In the genomic region with DNA sequence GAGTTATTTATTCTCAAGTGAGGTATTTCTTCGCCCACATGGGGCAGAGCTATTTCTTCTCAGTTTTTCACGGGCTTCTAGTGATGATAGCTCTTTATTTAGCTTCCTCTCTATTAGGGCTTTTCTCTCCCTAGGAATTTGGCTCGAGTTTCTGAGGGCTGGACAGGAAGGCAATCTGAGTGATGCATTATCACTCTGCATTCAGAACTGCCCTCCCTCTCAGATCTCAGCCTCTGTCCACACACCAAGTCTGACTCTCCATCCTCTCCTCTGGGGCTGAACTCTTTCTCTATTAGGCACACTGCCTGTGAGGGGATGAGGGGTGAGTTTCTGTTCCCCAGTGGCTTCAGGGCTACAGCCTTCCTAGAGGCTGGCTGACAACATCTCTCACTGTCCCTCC, we compare ENCODE assay signal across 14 cellular contexts. TPM values are rescaled to one million over a fixed set of nuclear protein-coding genes. Genes with fewer than 3 reads are reported as not detected.
DNase-seq lines count a peak whose midpoint lies in the region; ATAC-seq, FAIRE-seq and TF ChIP-seq lines count a peak whose summit lies in the region.
"Had no signal": no experiment of that assay in that cellular context is flagged by ENCODE, and none has a peak within 500 bp of the region (broad histone marks: within the 10 kb centered on the region; RNA-seq: fewer than 3 reads in every experiment).

No MANE protein-coding gene starts in this region.

- no peak for TF ChIP-seq EP300 in GM12878 (IDR thresholded peaks at IDR 0.05; ENCODE audit: borderline replicate concordance in 1 of 2, control insufficient read depth in 1 of 2, low read depth in 2 of 2, low read length in 2 of 2)
- TF ChIP-seq EP300 in esophagus muscularis mucosa (IDR thresholded peaks at IDR 0.05): no peak

- H3K4me1 Mint-ChIP-seq in MCF 10A (ENCODE audit: insufficient read depth, unreplicated experiment): peaks cover 14% of the 10 kb centered on the region
- H3K4me1 Mint-ChIP-seq: memory B cell had no signal

- H3K27ac ChIP-seq in breast epithelium: no peak overlapping the region
- H3K27ac ChIP-seq in GM12878 (ENCODE audit: control insufficient read depth, insufficient read depth): peak overlapping the region; percentile 33; the same call in 1 of the 2 replicates
- peak overlapping the region in 1 of 10 donors; percentile 41 for H3K27ac ChIP-seq in heart right ventricle
- no peak overlapping the region for H3K27ac ChIP-seq in smooth muscle cell (ENCODE audit: low read depth)
- no peak overlapping the region for H3K27ac ChIP-seq in esophagus muscularis mucosa (replicated peaks in 1 of 4)

- no peak for TF ChIP-seq RAD21 in GM12878 (IDR thresholded peaks at IDR 0.05; ENCODE audit: insufficient read depth, low read depth, low read length)

- H3K27ac Mint-ChIP-seq in MCF 10A (ENCODE audit: low read depth, unreplicated experiment): peak overlapping the region; percentile 91
- H3K27ac Mint-ChIP-seq: memory B cell, progenitor cell of endocrine pancreas had no signal

- H3K4me3 Mint-ChIP-seq in MCF 10A (ENCODE audit: unreplicated experiment): no peak overlapping the region
- H3K4me3 Mint-ChIP-seq: memory B cell had no signal

- RAD21 ChIA-PET in GM12878 (lab: Charles Lee; ENCODE audit: unreplicated experiment): interaction anchor here (0.7 to 1.0 kb wide), 2 partner anchors 22 to 51 kb away, joined by 3 read pairs; no protein-coding TSS in a partner anchor

- in situ Hi-C loops in GM12878 (cut with MboI): no loop called here

- CTCF ChIA-PET in MCF 10A (lab: Yijun Ruan, JAX) (interaction anchor here (0.8 to 0.9 kb wide), 2 partner anchors 11 to 1325 kb away, joined by 3 to 5 read pairs; no protein-coding TSS in a partner anchor), GM12878 (lab: Yijun Ruan, JAX) (interaction anchor here (1.2 kb wide), 1 partner anchor 11 kb away, joined by 3 read pairs; no protein-coding TSS in a partner anchor)

- H3K4me3 ChIP-seq in breast epithelium (no peak overlapping the region), GM12878 (no peak overlapping the region), heart right ventricle (no peak overlapping the region), smooth muscle cell (no peak overlapping the region), esophagus muscularis mucosa (no peak overlapping the region)

- peak overlapping the region; percentile 12; the same call in 1 of the 2 replicates for H3K4me2 ChIP-seq in GM12878 (ENCODE audit: control insufficient read depth, insufficient read depth)
- H3K4me2 ChIP-seq in smooth muscle cell: no peak overlapping the region

- SMC1A ChIA-PET in GM12878 (lab: Charles Lee; ENCODE audit: uncharacterized antibody, unreplicated experiment): no interaction called here

- peak; percentile 7 for FAIRE-seq in GM12878 (lab: Jason Lieb, UNC)
- FAIRE-seq: D721Med had no signal

- H3K4me1 ChIP-seq in breast epithelium: no peaks in the 10 kb centered on the region
- H3K4me1 ChIP-seq in GM12878 (ENCODE audit: control insufficient read depth, insufficient read depth, low read length): peaks cover 5% of the 10 kb centered on the region
- H3K4me1 ChIP-seq in heart right ventricle: peaks cover 0 to 11% (median 6%) of the 10 kb centered on the region in 9 donors
- peaks cover 9% of the 10 kb centered on the region for H3K4me1 ChIP-seq in smooth muscle cell (ENCODE audit: low read depth)
- H3K4me1 ChIP-seq in esophagus muscularis mucosa: peaks cover 0 to 7% (median 4%) of the 10 kb centered on the region in 4 donors

- intact Hi-C loops in MCF 10A (cut with micrococcal nuclease) (no loop called here), breast epithelium (cut with DNase I; ENCODE audit: low total_unique reads) (no loop called here), GM12878 (cut with micrococcal nuclease; ENCODE audit: unreplicated experiment) (no loop called here), heart right ventricle (cut with DNase I) (no loop called here), esophagus muscularis mucosa (cut with DNase I) (no loop called here)

- TF ChIP-seq CTCF in MCF 10A (IDR thresholded peaks at IDR 0.05; ENCODE audit: unreplicated experiment): no peak
- no peak for TF ChIP-seq CTCF in breast epithelium (IDR thresholded peaks at IDR 0.05)
- no peak for TF ChIP-seq CTCF in GM12878 (IDR thresholded peaks at IDR 0.05 in 2 of 3, conservative IDR thresholded peaks at IDR 0.05 in 1 of 3; ENCODE audit: control insufficient read depth in 2 of 3, extremely low read depth in 1 of 3, insufficient read depth in 1 of 3, low read depth in 3 of 3, low read length in 3 of 3)
- no peak for TF ChIP-seq CTCF in heart right ventricle (IDR thresholded peaks at IDR 0.05)
- no peak for TF ChIP-seq CTCF in smooth muscle cell (IDR thresholded peaks at IDR 0.05; ENCODE audit: borderline replicate concordance, insufficient read depth, poor library complexity, severe bottlenecking)
- no peak for TF ChIP-seq CTCF in esophagus muscularis mucosa (IDR thresholded peaks at IDR 0.05)

- no peaks in the 10 kb centered on the region for H3K36me3 Mint-ChIP-seq in MCF 10A (ENCODE audit: insufficient read depth, unreplicated experiment)
- H3K36me3 Mint-ChIP-seq: memory B cell had no signal

- H3K79me2 ChIP-seq in GM12878 (ENCODE audit: control insufficient read depth, insufficient read depth, low read length) (no peaks in the 10 kb centered on the region), smooth muscle cell (ENCODE audit: low read depth) (no peaks in the 10 kb centered on the region)

- H3K9me3 ChIP-seq in breast epithelium: no peaks in the 10 kb centered on the region
- no peaks in the 10 kb centered on the region for H3K9me3 ChIP-seq in GM12878 (replicated peaks; ENCODE audit: control insufficient read depth, insufficient read depth, low read length)
- H3K9me3 ChIP-seq in heart right ventricle: no peaks in the 10 kb centered on the region
- no peaks in the 10 kb centered on the region for H3K9me3 ChIP-seq in smooth muscle cell (replicated peaks; ENCODE audit: low read depth)
- no peaks in the 10 kb centered on the region for H3K9me3 ChIP-seq in esophagus muscularis mucosa

- TF ChIP-seq POLR2A in breast epithelium (IDR thresholded peaks at IDR 0.05) (no peak), GM12878 (IDR thresholded peaks at IDR 0.05; ENCODE audit: low read depth, low read length) (no peak), esophagus muscularis mucosa (IDR thresholded peaks at IDR 0.05; ENCODE audit: low read depth) (no peak)

- BruUV-seq in MCF 10A (replicated peaks; lab: Mats Ljungman, UMichigan): no TSS peak
- BruUV-seq in GM12878 (replicated peaks; lab: Mats Ljungman, UMichigan): no TSS peak

- H3F3A ChIP-seq in smooth muscle cell (ENCODE audit: low read depth): no peaks in the 10 kb centered on the region

- peak overlapping the region; percentile 74 for H2AFZ ChIP-seq in GM12878 (ENCODE audit: control insufficient read depth, low read depth, low read length)
- H2AFZ ChIP-seq in smooth muscle cell (ENCODE audit: low read depth): peak overlapping the region; percentile 34

- DNase-seq in MCF 10A (ENCODE audit: unreplicated experiment) (peak; percentile 12), breast epithelium (ENCODE audit: low spot score in 2 of 2) (no peak), GM12878 (ENCODE audit: low read depth, low spot score) (no peak), heart right ventricle (peak in 1 of 2 donors; percentile 10), smooth muscle cell (lab: John Stamatoyannopoulos, UW; ENCODE audit: unreplicated experiment) (no peak), AML-193 (lab: John Stamatoyannopoulos, UW) (no peak), esophagus muscularis mucosa (ENCODE audit: extremely low spot score) (no peak)
- DNase-seq: activated CD4-positive, alpha-beta T cell treated with anti-CD3 and anti-CD28 coated beads, Interleukin-2, amount 50 U/mL, for 1 hour; NCI-H2029 treated with DMSO at 0.1 percent for 48 hours; OCI-M1 had no signal

- H3K9ac ChIP-seq in GM12878 (ENCODE audit: control insufficient read depth, insufficient read depth, low read length): no peak overlapping the region
- no peak overlapping the region for H3K9ac ChIP-seq in smooth muscle cell (ENCODE audit: low read depth)

- no peaks in the 10 kb centered on the region for H3K27me3 Mint-ChIP-seq in MCF 10A (ENCODE audit: insufficient read depth, unreplicated experiment)

- peaks cover 7% of the 10 kb centered on the region for H3K9me3 Mint-ChIP-seq in MCF 10A (ENCODE audit: unreplicated experiment)
- H3K9me3 Mint-ChIP-seq: memory B cell had no signal

- POLR2A ChIA-PET in MCF 10A (lab: Yijun Ruan, JAX): interaction anchor here (0.6 to 1.9 kb wide), 6 partner anchors 13 to 1032 kb away, joined by 3 to 4 read pairs (median 3); a partner anchor contains a TSS
- POLR2A ChIA-PET in GM12878 (lab: Charles Lee): no interaction called here

- 67% methylated on average over 3 of the region's 3 CpGs for whole genome bisulfite sequencing in GM12878 (ENCODE audit: insufficient coverage, insufficient replicate concordance, low lambda C conversion rate, missing lambda C conversion rate)
- WGBS in heart right ventricle, 2 donors: 10 to 12% methylated on average over 3 of the region's 3 CpGs
- 51% methylated on average over 3 of the region's 3 CpGs for WGBS in smooth muscle cell (ENCODE audit: low lambda C conversion rate)
- WGBS in esophagus muscularis mucosa: 30% methylated on average over 3 of the region's 3 CpGs

- no peaks in the 10 kb centered on the region for H3K27me3 ChIP-seq in breast epithelium
- no peaks in the 10 kb centered on the region for H3K27me3 ChIP-seq in GM12878 (replicated peaks in 1 of 2; ENCODE audit: control insufficient read depth in 2 of 2, insufficient read depth in 2 of 2, low read length in 1 of 2)
- H3K27me3 ChIP-seq in heart right ventricle: no peaks in the 10 kb centered on the region
- H3K27me3 ChIP-seq in smooth muscle cell (ENCODE audit: low read depth): no peaks in the 10 kb centered on the region
- no peaks in the 10 kb centered on the region for H3K27me3 ChIP-seq in esophagus muscularis mucosa

- H4K20me1 ChIP-seq in GM12878 (ENCODE audit: control insufficient read depth, insufficient read depth) (no peaks in the 10 kb centered on the region), smooth muscle cell (ENCODE audit: low read depth) (no peaks in the 10 kb centered on the region)

- no peaks in the 10 kb centered on the region for H3K36me3 ChIP-seq in breast epithelium
- H3K36me3 ChIP-seq in GM12878 (ENCODE audit: control insufficient read depth in 2 of 2, insufficient read depth in 2 of 2, low read length in 1 of 2): no peaks in the 10 kb centered on the region
- no peaks in the 10 kb centered on the region for H3K36me3 ChIP-seq in heart right ventricle
- no peaks in the 10 kb centered on the region for H3K36me3 ChIP-seq in smooth muscle cell (ENCODE audit: low read depth)
- no peaks in the 10 kb centered on the region for H3K36me3 ChIP-seq in esophagus muscularis mucosa

- ATAC-seq in GM12878: peak; percentile 67
- peak; percentile 34 to 91 (median 78) for ATAC-seq in heart right ventricle
- no peak for ATAC-seq in GM21529 (IDR thresholded peaks at IDR 0.05; ENCODE audit: unreplicated experiment)

RNA-seq across cellular contexts. Expression of a gene that starts 14.9 kb away (rescaled TPM):
- total RNA-seq in MCF 10A (2022) (26.1 and 29.3 TPM in 2 replicates), breast epithelium (10 to 100 TPM; 31.2 to 52.0 (median 31.8) TPM), GM12878 (2014; rRNA removed) (16.5 and 18.1 TPM in 2 replicates), GM12878 (2014; rRNA removed; fragmentation: Illumina TruSeq; extraction: Trizol) (18.8 and 19.6 TPM in 2 replicates), GM12878 (2021) (20.9 and 22.0 TPM in 2 replicates), heart right ventricle (10 to 100 TPM; 26.2 to 40.4 (median 33.8) TPM), smooth muscle cell (45.6 and 57.9 TPM in 2 replicates), esophagus muscularis mucosa (10 to 100 TPM; 24.7 to 36.8 (median 30.8) TPM)
- total RNA-seq in GM12878 (2013; cell fraction: nucleolus; rRNA removed): 44.5 and 47.9 TPM in 2 replicates
- 3.3 TPM for polyA plus RNA-seq in GM12878 (2011; ENCODE audit: low read depth)
- polyA plus RNA-seq in GM12878 (2011; rRNA removed) (22.3 and 30.8 TPM in 2 replicates), GM12878 (2014; fragmentation: Illumina TruSeq; extraction: Trizol) (12.9 and 17.6 TPM in 2 replicates), GM12878 (2014; fragmentation: Nextera tagmentation; extraction: Ambion mirVana) (10 to 100 TPM in 1 of 2 experiments, 1 to 10 TPM in 1; 9.1 to 21.2 TPM), GM12878 (2014; rRNA removed) (6.4 and 6.5 TPM in 2 replicates), GM12878 (2016; fragmentation: Nextera tagmentation; extraction: Ambion mirVana) (10 to 100 TPM; 21.8 to 27.9 TPM), heart right ventricle (1 to 10 TPM; 7.9 to 9.8 TPM), smooth muscle cell (19.1 and 21.0 TPM in 2 replicates)
- 9.9 and 11.8 TPM in 2 replicates for polyA plus RNA-seq in GM12878 (2011; cell fraction: cytosol; rRNA removed)
- polyA plus RNA-seq in GM12878 (2011; cell fraction: nucleus; rRNA removed): 6.0 and 8.3 TPM in 2 replicates
- 6.2 and 8.4 TPM in 2 replicates for polyA plus RNA-seq in GM12878 (2012)
- polyA minus RNA-seq in GM12878 (2011; rRNA and poly(A)+ RNA removed): 33.5 and 48.1 TPM in 2 replicates
- polyA minus RNA-seq in GM12878 (2011; cell fraction: cytosol; rRNA and poly(A)+ RNA removed): 13.1 and 16.0 TPM in 2 replicates
- 19.2 and 29.9 TPM in 2 replicates for polyA minus RNA-seq in GM12878 (2011; cell fraction: nucleus; rRNA and poly(A)+ RNA removed)

RNA-seq across cellular contexts. Expression of a gene that starts 51.0 kb away (rescaled TPM):
- total RNA-seq in MCF 10A (2022): 39.7 and 40.6 TPM in 2 replicates
- 10 to 100 TPM; 48.0 to 63.5 (median 48.2) TPM for total RNA-seq in breast epithelium
- 138 and 154 TPM in 2 replicates for total RNA-seq in GM12878 (2013; cell fraction: nucleolus; rRNA removed)
- total RNA-seq in GM12878 (2014; rRNA removed): 59.5 and 71.3 TPM in 2 replicates
- total RNA-seq in GM12878 (2014; rRNA removed; fragmentation: Illumina TruSeq; extraction: Trizol): 70.8 and 75.6 TPM in 2 replicates
- total RNA-seq in GM12878 (2021): 46.6 and 50.1 TPM in 2 replicates
- polyA plus RNA-seq in GM12878 (2011; ENCODE audit: low read depth): 34.1 TPM
- 58.3 and 74.3 TPM in 2 replicates for polyA plus RNA-seq in GM12878 (2011; rRNA removed)
- 28.3 and 37.4 TPM in 2 replicates for polyA plus RNA-seq in GM12878 (2011; cell fraction: cytosol; rRNA removed)
- 25.4 and 27.2 TPM in 2 replicates for polyA plus RNA-seq in GM12878 (2011; cell fraction: nucleus; rRNA removed)
- 33.0 and 44.8 TPM in 2 replicates for polyA plus RNA-seq in GM12878 (2012)
- polyA plus RNA-seq in GM12878 (2014; fragmentation: Illumina TruSeq; extraction: Trizol): 66.4 and 70.3 TPM in 2 replicates
- polyA plus RNA-seq in GM12878 (2014; fragmentation: Nextera tagmentation; extraction: Ambion mirVana): 10 to 100 TPM; 32.8 to 36.2 TPM
- polyA plus RNA-seq in GM12878 (2014; rRNA removed): 26.2 and 30.9 TPM in 2 replicates
- 10 to 100 TPM; 41.8 to 45.4 TPM for polyA plus RNA-seq in GM12878 (2016; fragmentation: Nextera tagmentation; extraction: Ambion mirVana)
- 60.5 and 63.3 TPM in 2 replicates for polyA minus RNA-seq in GM12878 (2011; rRNA and poly(A)+ RNA removed)
- polyA minus RNA-seq in GM12878 (2011; cell fraction: cytosol; rRNA and poly(A)+ RNA removed): 15.0 and 21.5 TPM in 2 replicates
- polyA minus RNA-seq in GM12878 (2011; cell fraction: nucleus; rRNA and poly(A)+ RNA removed): 44.2 and 73.4 TPM in 2 replicates
- 10 to 100 TPM; 20.1 to 26.7 (median 23.4) TPM for total RNA-seq in heart right ventricle
- polyA plus RNA-seq in heart right ventricle: 10 to 100 TPM; 20.0 to 28.3 TPM
- 73.5 and 76.3 TPM in 2 replicates for total RNA-seq in smooth muscle cell
- 31.7 and 36.9 TPM in 2 replicates for polyA plus RNA-seq in smooth muscle cell
- total RNA-seq in esophagus muscularis mucosa: 10 to 100 TPM; 31.2 to 42.1 (median 36.2) TPM
